ENCODE assay signal across 1 cellular context in the genomic region with DNA sequence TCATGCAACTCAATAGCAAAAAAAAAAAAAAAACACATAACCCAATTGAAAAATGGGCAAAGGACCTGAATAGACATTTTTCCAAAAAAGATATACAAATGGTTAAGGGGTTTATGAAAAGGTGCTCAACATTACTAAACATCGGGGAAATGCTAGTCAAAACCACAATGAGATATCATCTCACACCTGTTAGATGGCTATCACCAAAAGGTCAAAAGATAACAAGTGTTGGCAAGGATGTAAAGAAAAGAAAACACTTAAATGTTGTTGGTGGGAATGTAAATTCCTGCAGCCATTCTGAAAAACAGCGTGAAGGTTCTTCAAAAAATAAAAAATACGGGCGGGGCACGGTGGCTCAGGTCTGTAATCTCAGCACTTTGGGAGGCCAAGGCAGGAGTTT.
TF ChIP-seq lines count a peak whose summit lies in the region.

No MANE protein-coding gene starts in this region.

TF ChIP-seq in GM12878, 131 proteins besides CTCF, POLR2A, EP300 and RAD21:
- TF ChIP-seq NR2F1 (conservative IDR thresholded peaks at IDR 0.05) (peak; percentile 93), RBBP5 (conservative IDR thresholded peaks at IDR 0.05) (0 out of 2 replicates have a peak, but pooled peaks have one; percentile 35), ZNF24 (IDR thresholded peaks at IDR 0.05) (no peak), RAD51 (IDR thresholded peaks at IDR 0.05) (no peak), RUNX3 (IDR thresholded peaks at IDR 0.05; ENCODE audit: low read length) (peak; percentile 81), TCF12 (IDR thresholded peaks at IDR 0.05; ENCODE audit: low read depth, low read length) (0 out of 2 replicates have a peak, but pooled peaks have one; percentile 33), CBX5 (IDR thresholded peaks at IDR 0.05; ENCODE audit: low read depth) (0 out of 2 replicates have a peak, but pooled peaks have one; percentile 15), CBFB (IDR thresholded peaks at IDR 0.05; ENCODE audit: low read depth) (0 out of 2 replicates have a peak, but pooled peaks have one; percentile 23), CHD4 (IDR thresholded peaks at IDR 0.05) (peak; percentile 72; the same call in 1 of the 2 replicates), JUNB (IDR thresholded peaks at IDR 0.05) (0 out of 2 replicates have a peak, but pooled peaks have one; percentile 20), NR2C1 (IDR thresholded peaks at IDR 0.05) (no peak)
- TF ChIP-seq, protein P1, sequence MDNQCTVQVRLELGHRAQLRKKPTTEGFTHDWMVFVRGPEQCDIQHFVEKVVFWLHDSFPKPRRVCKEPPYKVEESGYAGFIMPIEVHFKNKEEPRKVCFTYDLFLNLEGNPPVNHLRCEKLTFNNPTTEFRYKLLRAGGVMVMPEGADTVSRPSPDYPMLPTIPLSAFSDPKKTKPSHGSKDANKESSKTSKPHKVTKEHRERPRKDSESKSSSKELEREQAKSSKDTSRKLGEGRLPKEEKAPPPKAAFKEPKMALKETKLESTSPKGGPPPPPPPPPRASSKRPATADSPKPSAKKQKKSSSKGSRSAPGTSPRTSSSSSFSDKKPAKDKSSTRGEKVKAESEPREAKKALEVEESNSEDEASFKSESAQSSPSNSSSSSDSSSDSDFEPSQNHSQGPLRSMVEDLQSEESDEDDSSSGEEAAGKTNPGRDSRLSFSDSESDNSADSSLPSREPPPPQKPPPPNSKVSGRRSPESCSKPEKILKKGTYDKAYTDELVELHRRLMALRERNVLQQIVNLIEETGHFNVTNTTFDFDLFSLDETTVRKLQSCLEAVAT (IDR thresholded peaks at IDR 0.05): peak; percentile 55; the same call in 1 of the 2 replicates
